Comparison of ENCODE assay signal across 1 cellular context in genomic region chr11:118618991-118619375, GRCh38.
TF ChIP-seq lines count a peak whose summit lies in the region.

No MANE protein-coding gene starts in this region.

TF ChIP-seq in IMR-90, 13 proteins besides CTCF, POLR2A, EP300 and RAD21:
- TF ChIP-seq NFE2L2 (IDR thresholded peaks at IDR 0.05; ENCODE audit: low read depth, low read length) (0 out of 2 replicates have a peak, but pooled peaks have one; percentile 4), MAZ (IDR thresholded peaks at IDR 0.05; ENCODE audit: borderline replicate concordance, low read depth, low read length) (0 out of 2 replicates have a peak, but pooled peaks have one; percentile 13), BHLHE40 (IDR thresholded peaks at IDR 0.05; ENCODE audit: low read depth, low read length) (no peak)
